8 cellular contexts compared by ENCODE assay signal in genomic region chr16:79599256-79599836, GRCh38. TPM values are rescaled to one million over a fixed set of nuclear protein-coding genes. Genes with fewer than 3 reads are reported as not detected.
A peak's percentile ranks its signal among the peaks of the same experiment; 100 is the strongest.
DNase-seq lines count a peak whose midpoint lies in the region; ATAC-seq, FAIRE-seq and TF ChIP-seq lines count a peak whose summit lies in the region.

No MANE protein-coding gene starts in this region.

- ATAC-seq in activated B cell treated with CpG ODN at 0.5 μM for 24 hours (ENCODE audit: low read depth) (peak; percentile 10), aorta (ENCODE audit: low FRiP score) (no peak), HG02763 (IDR thresholded peaks at IDR 0.05; ENCODE audit: unreplicated experiment) (no peak)

- H3K4me1 ChIP-seq in endodermal cell (ENCODE audit: control insufficient read depth, insufficient read depth, low read length) (no peaks in the 10 kb centered on the region), muscle layer of duodenum (ENCODE audit: control insufficient read depth in 1 of 2, insufficient read depth in 2 of 2, low read length in 2 of 2) (peaks cover 6 to 17% of the 10 kb centered on the region in 2 donors), aorta (ENCODE audit: control insufficient read depth in 1 of 2, insufficient read depth in 2 of 2, low read length in 2 of 2) (no peaks in the 10 kb centered on the region)

- H3K9me3 Mint-ChIP-seq in activated B cell treated with CpG ODN at 0.5 μM for 24 hours (no peaks in the 10 kb centered on the region), endodermal cell (no peaks in the 10 kb centered on the region)

- H3K27me3 Mint-ChIP-seq in activated B cell treated with CpG ODN at 0.5 μM for 24 hours (peaks cover 35% of the 10 kb centered on the region), endodermal cell (ENCODE audit: insufficient read depth) (peaks cover 18% of the 10 kb centered on the region)

- peak; percentile 13 for DNase-seq in GM12891 (ENCODE audit: insufficient read length, low spot score)
- peak; percentile 27 for DNase-seq in activated B cell treated with CpG ODN at 0.5 μM for 24 hours
- peak; percentile 84 for DNase-seq in endodermal cell
- DNase-seq in aorta: peak; percentile 60 to 81
- no peak for DNase-seq in HUDEP-2 (lab: John Stamatoyannopoulos, UW; ENCODE audit: unreplicated experiment in 76 of 76)
- DNase-seq in epidermal melanocyte (ENCODE audit: insufficient read length, low spot score): no peak

- intact Hi-C loops in activated B cell treated with CpG ODN at 0.5 μM for 24 hours (cut with micrococcal nuclease) (no loop called here), aorta (cut with DNase I) (loop anchor here in 1 of 2 donors (10.0 kb wide), 1 partner anchor 1475 kb away; no protein-coding TSS in a partner anchor)

- CTCF ChIA-PET in activated B cell treated with CpG ODN at 0.5 μM for 24 hours (lab: Charles Lee): no interaction called here

- 0% methylated on average over 30 to 78 of the region's 79 CpGs for WGBS in endodermal cell (ENCODE audit: insufficient coverage in 1 of 2, insufficient read length in 1 of 2), 2 experiments
- 0 to 1% methylated on average over 32 to 79 of the region's 79 CpGs for WGBS in aorta, 2 donors

- H3K36me3 ChIP-seq in endodermal cell (ENCODE audit: control insufficient read depth, insufficient read depth, low read length) (no peaks in the 10 kb centered on the region), muscle layer of duodenum (ENCODE audit: control insufficient read depth in 1 of 2, insufficient read depth in 2 of 2, low read length in 2 of 2) (peaks cover 0 to 3% of the 10 kb centered on the region in 2 donors), aorta (ENCODE audit: control insufficient read depth in 1 of 2, insufficient read depth in 2 of 2, low read length in 1 of 2) (no peaks in the 10 kb centered on the region)

- no peaks in the 10 kb centered on the region for H3K36me3 Mint-ChIP-seq in activated B cell treated with CpG ODN at 0.5 μM for 24 hours (ENCODE audit: low read depth)
- H3K36me3 Mint-ChIP-seq in endodermal cell (ENCODE audit: low read depth): no peaks in the 10 kb centered on the region

- POLR2A ChIA-PET in activated B cell treated with CpG ODN at 0.5 μM for 24 hours (lab: Charles Lee): no interaction called here

- H3K27me3 ChIP-seq in endodermal cell (ENCODE audit: control insufficient read depth, insufficient read depth, low read length, poor library complexity, severe bottlenecking): peaks cover 16% of the 10 kb centered on the region
- no peaks in the 10 kb centered on the region for H3K27me3 ChIP-seq in muscle layer of duodenum (ENCODE audit: low read depth, low read length)
- no peaks in the 10 kb centered on the region for H3K27me3 ChIP-seq in aorta (ENCODE audit: control insufficient read depth in 1 of 2, insufficient read depth in 2 of 2, low read length in 1 of 2)

- H3K4me3 Mint-ChIP-seq in activated B cell treated with CpG ODN at 0.5 μM for 24 hours (peak overlapping the region; percentile 72), endodermal cell (peak overlapping the region; percentile 69)

- no peak for FAIRE-seq in GM12891 (lab: Jason Lieb, UNC)

- H3K4me3 ChIP-seq in endodermal cell (ENCODE audit: low read length): peak overlapping the region; percentile 72
- peak overlapping the region; percentile 69 to 89 for H3K4me3 ChIP-seq in muscle layer of duodenum (ENCODE audit: low read depth in 1 of 2, low read length in 2 of 2)
- H3K4me3 ChIP-seq in aorta (ENCODE audit: low read length in 2 of 2): peak overlapping the region; percentile 73 to 89

- H3K27ac ChIP-seq in endodermal cell (ENCODE audit: low read depth, low read length) (peak overlapping the region; percentile 67), muscle layer of duodenum (ENCODE audit: low read length) (peak overlapping the region; percentile 60), aorta (ENCODE audit: low read depth in 1 of 2, low read length in 2 of 2) (peak overlapping the region in 1 of 2 donors; percentile 4)

- H3K4me1 Mint-ChIP-seq in activated B cell treated with CpG ODN at 0.5 μM for 24 hours (peaks cover 35% of the 10 kb centered on the region), endodermal cell (peaks cover 11% of the 10 kb centered on the region)

- no peak overlapping the region for H3K9ac ChIP-seq in endodermal cell (ENCODE audit: extremely low read depth, low read length, poor library complexity, severe bottlenecking)

- TF ChIP-seq CTCF in activated B cell treated with CpG ODN at 0.5 μM for 24 hours (IDR thresholded peaks at IDR 0.05): no peak
- TF ChIP-seq CTCF in endodermal cell (conservative IDR thresholded peaks at IDR 0.05): no peak

- TF ChIP-seq POLR2A in GM12891 (IDR thresholded peaks at IDR 0.05; ENCODE audit: low read depth, low read length): no peak

- H3K27ac Mint-ChIP-seq in activated B cell treated with CpG ODN at 0.5 μM for 24 hours (no peak overlapping the region), endodermal cell (no peak overlapping the region)

- H3K9me3 ChIP-seq in endodermal cell (ENCODE audit: control insufficient read depth, low read length) (no peaks in the 10 kb centered on the region), muscle layer of duodenum (ENCODE audit: control insufficient read depth in 1 of 2, low read length in 2 of 2) (no peaks in the 10 kb centered on the region), aorta (ENCODE audit: control insufficient read depth, low read length) (no peaks in the 10 kb centered on the region)

TF ChIP-seq in GM12891, 5 proteins besides CTCF, POLR2A, EP300 and RAD21:
- TF ChIP-seq POLR2AphosphoS5 (IDR thresholded peaks at IDR 0.05; ENCODE audit: low read depth, low read length): no peak
- TF ChIP-seq PAX5 (IDR thresholded peaks at IDR 0.05; ENCODE audit: insufficient read depth, low read length, severe bottlenecking): no peak
- no peak for TF ChIP-seq TAF1 (IDR thresholded peaks at IDR 0.05; ENCODE audit: low read depth, low read length)
- no peak for TF ChIP-seq SPI1 (IDR thresholded peaks at IDR 0.05; ENCODE audit: low read depth, low read length)
- TF ChIP-seq POU2F2 (IDR thresholded peaks at IDR 0.05; ENCODE audit: low read depth, low read length): no peak

RNA-seq across cellular contexts. Expression of gene MAF, which starts 1.2 kb away (rescaled TPM):
- not detected for polyA plus RNA-seq in GM12891 (2012; ENCODE audit: low read depth, missing spikeins)
- 0.15 and 0.18 TPM in 2 replicates for total RNA-seq in activated B cell treated with CpG ODN at 0.5 μM for 24 hours
- total RNA-seq in endodermal cell: 1 to 10 TPM; 1.5 to 5.1 TPM
- polyA plus RNA-seq in endodermal cell (2013, experiment 1 of 2): 12.9 TPM
- polyA plus RNA-seq in endodermal cell (2013, experiment 2 of 2): 11.2 TPM
- 100 to 1,000 TPM in 1 of 2 donors, 10 to 100 TPM in 1; 62.8 to 109 TPM for total RNA-seq in aorta
- polyA plus RNA-seq in aorta: 10 to 100 TPM; 12.6 to 18.2 TPM

Comparison
In these comparisons a context has a peak if more than half of its experiments do, and no peak if none do; other contexts are left out.
1. DNase-seq: peak in GM12891 (single experiment), activated B cell treated with CpG ODN at 0.5 μM for 24 hours (single experiment), endodermal cell (single experiment) and aorta (2 of 2); none in HUDEP-2 (0 of 76) and epidermal melanocyte (single experiment).
2. RNA of gene MAF, which starts 1.2 kb away (total RNA-seq): 62.8 to 109 TPM in aorta; 1.5 to 5.1 TPM in endodermal cell and 0.15 to 0.18 TPM in activated B cell treated with CpG ODN at 0.5 μM for 24 hours; every median in the first group is over 10 times any median in the second.
3. Peak in every context shown above with its lines, with median percentiles within 50 percentile points of each other: H3K4me3 ChIP-seq.